In genomic region chr2:174593041-174593440, GRCh38 we compare ENCODE assay signal across 1 cellular context.
TF ChIP-seq lines count a peak whose summit lies in the region.

No MANE protein-coding gene starts in this region.

TF ChIP-seq in endothelial cell of umbilical vein, 7 proteins besides CTCF, POLR2A, EP300 and RAD21 (continued from another document):
- TF ChIP-seq FOS (IDR thresholded peaks at IDR 0.05; ENCODE audit: borderline replicate concordance, insufficient read depth, low read length) (no peak), MAX (IDR thresholded peaks at IDR 0.05; ENCODE audit: insufficient read depth, insufficient read length) (no peak), POLR2AphosphoS5 (IDR thresholded peaks at IDR 0.05; ENCODE audit: insufficient read depth, low read depth, low read length) (no peak), MYC (IDR thresholded peaks at IDR 0.05; ENCODE audit: low read depth, low read length) (no peak)
